ENCODE assay signal across 1 cellular context in the genomic region with DNA sequence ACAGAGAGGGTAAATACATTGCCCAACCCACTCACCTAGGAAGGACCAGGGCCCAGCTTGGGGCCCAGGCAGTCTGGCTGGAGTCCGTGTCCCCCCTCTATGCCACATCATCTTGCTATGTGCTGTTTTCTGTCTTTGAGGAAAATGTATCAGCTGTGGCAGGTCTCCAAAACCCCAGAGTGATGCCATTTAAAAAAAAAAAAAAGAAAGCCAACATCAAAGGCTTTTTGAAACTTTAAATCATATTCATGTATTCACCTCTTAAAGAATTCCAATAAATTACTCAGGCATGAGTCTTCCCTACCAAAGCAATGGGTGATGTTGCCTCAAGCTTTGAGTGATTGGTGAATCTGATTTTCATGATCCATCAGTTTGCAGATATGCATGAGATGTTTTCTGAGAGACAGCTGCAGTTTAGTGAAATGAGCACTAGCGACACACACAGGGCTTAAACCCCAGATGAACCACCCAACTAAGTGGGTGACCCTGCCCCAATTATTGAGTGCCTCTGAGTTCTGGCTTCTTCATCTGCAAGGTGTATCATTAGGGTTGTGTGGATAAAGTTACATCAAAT.
TF ChIP-seq lines count a peak whose summit lies in the region.

No MANE protein-coding gene starts in this region.

TF ChIP-seq in IMR-90, 13 proteins besides CTCF, POLR2A, EP300 and RAD21 (continued from another document):
- TF ChIP-seq NFE2L2 (IDR thresholded peaks at IDR 0.05; ENCODE audit: low read depth, low read length) (no peak), SMC3 (IDR thresholded peaks at IDR 0.05; ENCODE audit: low read depth, low read length) (no peak), USF2 (IDR thresholded peaks at IDR 0.05; ENCODE audit: low read depth, low read length) (no peak), BHLHE40 (IDR thresholded peaks at IDR 0.05; ENCODE audit: low read depth, low read length) (no peak)
